In the genomic region with DNA sequence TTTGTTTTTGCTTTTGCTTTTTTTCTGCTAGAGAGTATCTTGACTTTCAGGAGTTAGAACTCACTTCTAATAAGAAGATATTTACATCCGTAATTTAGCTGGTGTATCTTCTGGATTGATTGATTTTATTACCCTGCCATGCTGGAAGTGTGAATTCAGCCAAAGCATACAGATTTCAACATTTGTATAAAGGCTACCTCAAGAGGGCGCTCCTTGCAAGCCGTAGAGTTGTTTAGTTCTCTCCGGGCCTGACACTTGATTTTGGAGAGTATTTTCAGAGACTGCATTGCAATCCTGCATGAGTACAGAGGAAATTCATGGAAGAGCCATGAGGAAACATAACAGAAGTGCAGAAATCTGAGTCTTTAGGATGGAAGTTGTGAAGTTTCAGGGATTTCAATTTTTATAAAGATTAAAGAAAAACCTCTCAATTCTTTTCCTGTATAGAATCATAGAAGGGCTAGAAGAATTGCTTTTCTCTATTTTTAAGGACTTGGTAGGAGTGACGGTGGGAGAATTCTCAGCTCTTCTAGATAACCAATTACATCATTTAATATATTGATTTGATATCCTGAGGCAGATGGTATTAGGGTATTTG, we compare ENCODE assay signal across 8 cellular contexts.
DNase-seq lines count a peak whose midpoint lies in the region; ATAC-seq, FAIRE-seq and TF ChIP-seq lines count a peak whose summit lies in the region.

No MANE protein-coding gene starts in this region.

- H4K20me1 ChIP-seq in DND-41 (ENCODE audit: insufficient read depth, low read length) (no peaks in the 10 kb centered on the region), HCT116 (ENCODE audit: insufficient read depth) (no peaks in the 10 kb centered on the region), keratinocyte (ENCODE audit: control insufficient read depth, extremely low read depth, insufficient read depth, low read length) (no peaks in the 10 kb centered on the region)

- H3K4me3 ChIP-seq in DND-41 (ENCODE audit: low read depth in 1 of 2, low read length in 2 of 2) (no peak overlapping the region), HCT116 (replicated peaks in 1 of 2; ENCODE audit: low read depth in 1 of 2, low read length in 2 of 2) (no peak overlapping the region), keratinocyte (ENCODE audit: control insufficient read depth in 2 of 3, extremely low read depth in 1 of 3, insufficient read depth in 2 of 3, low read depth in 1 of 3, low read length in 3 of 3) (no peak overlapping the region)

- POLR2A ChIA-PET in HCT116 (lab: Charles Lee): no interaction called here

- H3K4me2 ChIP-seq in DND-41 (ENCODE audit: insufficient read depth, low read length): no peak overlapping the region
- no peak overlapping the region for H3K4me2 ChIP-seq in HCT116 (ENCODE audit: low read length)
- H3K4me2 ChIP-seq in keratinocyte (ENCODE audit: control insufficient read depth, extremely low read depth, insufficient read depth, low read depth, low read length): no peak overlapping the region

- intact Hi-C loops in HCT116 (cut with micrococcal nuclease): loop anchor here (1.0 to 5.0 kb wide), 4 partner anchors 61 to 320 kb away; no protein-coding TSS in a partner anchor

- H3K4me1 Mint-ChIP-seq in brain: peaks cover 50% of the 10 kb centered on the region

- peaks cover 3% of the 10 kb centered on the region; the same call in 1 of the 2 replicates for H3K4me1 ChIP-seq in DND-41 (ENCODE audit: insufficient read depth, low read length)
- H3K4me1 ChIP-seq in HCT116 (ENCODE audit: control insufficient read depth in 1 of 2, insufficient read depth in 2 of 2, low read length in 2 of 2): peaks cover 21 to 23% of the 10 kb centered on the region in 2 experiments
- peaks cover 13% of the 10 kb centered on the region for H3K4me1 ChIP-seq in keratinocyte (ENCODE audit: control insufficient read depth, extremely low read depth, insufficient read depth, low read length)

- ATAC-seq in DND-41 (ENCODE audit: insufficient read depth, low read depth) (peak; percentile 84), HCT116 (peak; percentile 58)

- no peaks in the 10 kb centered on the region for H3K9me3 ChIP-seq in DND-41 (ENCODE audit: insufficient read depth, low read length, severe bottlenecking)
- no peaks in the 10 kb centered on the region for H3K9me3 ChIP-seq in HCT116 (ENCODE audit: control insufficient read depth in 1 of 2, insufficient read depth in 1 of 2, low read depth in 1 of 2, low read length in 2 of 2)
- H3K9me3 ChIP-seq in keratinocyte (ENCODE audit: control insufficient read depth, low read depth, low read length): no peaks in the 10 kb centered on the region

- H3K9ac ChIP-seq in DND-41 (ENCODE audit: low read depth, low read length) (no peak overlapping the region), HCT116 (ENCODE audit: low read length) (no peak overlapping the region), keratinocyte (ENCODE audit: control insufficient read depth, extremely low read depth, insufficient read depth, low read length) (no peak overlapping the region)

- dilution Hi-C loops in keratinocyte (cut with MboI; ENCODE audit: extremely low pct_ligation_motif_present, low sequenced_read_pairs): loop anchor here (25.0 kb wide), 1 partner anchor 209 kb away; no protein-coding TSS in a partner anchor

- H3K36me3 Mint-ChIP-seq in brain: no peaks in the 10 kb centered on the region

- no peaks in the 10 kb centered on the region for H3K9me3 Mint-ChIP-seq in brain

- H2AFZ ChIP-seq in DND-41 (ENCODE audit: low read depth, low read length) (no peak overlapping the region), HCT116 (ENCODE audit: low read depth, low read length, poor library complexity, severe bottlenecking) (no peak overlapping the region), keratinocyte (ENCODE audit: control insufficient read depth, low read length) (no peak overlapping the region)

- H3K27ac ChIP-seq in DND-41 (ENCODE audit: low read length) (no peak overlapping the region), HCT116 (ENCODE audit: low read depth, low read length) (no peak overlapping the region), keratinocyte (ENCODE audit: control insufficient read depth, insufficient read depth, low read length) (no peak overlapping the region)

- RAD21 ChIA-PET in HCT116 (lab: Charles Lee; ENCODE audit: low non-redundant PET in 1 of 2, low total read pairs in 2 of 2, uncharacterized antibody in 2 of 2, unreplicated experiment in 2 of 2): interaction anchor here (0.5 to 1.0 kb wide), 4 partner anchors 243 to 320 kb away, joined by 3 read pairs; no protein-coding TSS in a partner anchor

- no peaks in the 10 kb centered on the region for H3K27me3 ChIP-seq in DND-41 (ENCODE audit: insufficient read depth, low read length, poor library complexity)
- H3K27me3 ChIP-seq in HCT116 (ENCODE audit: insufficient read depth, low read length): no peaks in the 10 kb centered on the region
- H3K27me3 ChIP-seq in keratinocyte (ENCODE audit: control insufficient read depth, extremely low read depth, insufficient read depth, low read length): no peaks in the 10 kb centered on the region

- H3K27me3 Mint-ChIP-seq in brain: no peaks in the 10 kb centered on the region

- DNase-seq in DND-41 (peak; percentile 63), HCT116 (ENCODE audit: low read depth, low spot score) (peak; percentile 49), NCI-H2029 treated with DMSO at 0.1 percent for 48 hours (lab: John Stamatoyannopoulos, UW) (peak; percentile 78), keratinocyte (ENCODE audit: low read depth, low spot score) (peak; percentile 15), cortex of kidney (lab: John Stamatoyannopoulos, UW) (no peak)
- DNase-seq in stimulated activated CD4-positive, alpha-beta T cell treated with anti-CD3 and anti-CD28 coated beads, Interleukin-2, amount 100 ng/mL, for 48 hours: peak; percentile 73

- H3K9me2 ChIP-seq in HCT116 (ENCODE audit: insufficient read depth): no peaks in the 10 kb centered on the region

- peak; percentile 97 for TF ChIP-seq RAD21 in HCT116 (IDR thresholded peaks at IDR 0.05; ENCODE audit: low read depth)

- no peak for TF ChIP-seq POLR2A in HCT116 (IDR thresholded peaks at IDR 0.05; ENCODE audit: borderline replicate concordance, extremely low read depth, insufficient read depth, insufficient read length)

- H3K9me1 ChIP-seq in keratinocyte (ENCODE audit: control insufficient read depth, extremely low read depth, insufficient read depth, low read length): no peaks in the 10 kb centered on the region

- CTCF ChIA-PET in HCT116 (lab: Charles Lee): interaction anchor here (0.8 to 1.7 kb wide), 8 partner anchors 9 to 320 kb away, joined by 3 to 13 read pairs (median 10); no protein-coding TSS in a partner anchor

- no TSS peak for BruUV-seq in HCT116 (replicated peaks; lab: Mats Ljungman, UMichigan)

- peak overlapping the region; percentile 0 to 58 (median 26) for H3K27ac Mint-ChIP-seq in brain

- TF ChIP-seq CTCF in DND-41 (IDR thresholded peaks at IDR 0.05; ENCODE audit: borderline replicate concordance, extremely low read depth, low read length, poor library complexity, severe bottlenecking): peak; percentile 76
- peak; percentile 71 to 91 (median 89) for TF ChIP-seq CTCF in HCT116 (IDR thresholded peaks at IDR 0.05 in 2 of 3, conservative IDR thresholded peaks at IDR 0.05 in 1 of 3; ENCODE audit: borderline replicate concordance in 1 of 3, insufficient read depth in 1 of 3, low read depth in 2 of 3, low read length in 2 of 3)
- TF ChIP-seq CTCF in brain (conservative IDR thresholded peaks at IDR 0.05): peak; percentile 87 to 89
- peak; percentile 65 to 75 (median 73) for TF ChIP-seq CTCF in keratinocyte (optimal IDR thresholded peaks at IDR 0.05 in 1 of 3, IDR thresholded peaks at IDR 0.05 in 1 of 3, conservative IDR thresholded peaks at IDR 0.05 in 1 of 3; ENCODE audit: extremely low read depth in 1 of 3, insufficient read depth in 2 of 3, low read length in 3 of 3)

- FAIRE-seq in TTC549 (lab: Jason Lieb, UNC): peak; percentile 75
- peak; percentile 89 for FAIRE-seq in keratinocyte (lab: Jason Lieb, UNC)

- no peaks in the 10 kb centered on the region for H3K36me3 ChIP-seq in DND-41 (ENCODE audit: insufficient read depth, low read length)
- H3K36me3 ChIP-seq in HCT116 (ENCODE audit: control insufficient read depth in 1 of 2, insufficient read depth in 2 of 2, low read length in 2 of 2): no peaks in the 10 kb centered on the region
- no peaks in the 10 kb centered on the region for H3K36me3 ChIP-seq in keratinocyte (ENCODE audit: control insufficient read depth in 2 of 2, extremely low read depth in 1 of 2, insufficient read depth in 2 of 2, low read length in 2 of 2)

- no peak overlapping the region for H3K4me3 Mint-ChIP-seq in brain

- H3K79me2 ChIP-seq in DND-41 (ENCODE audit: insufficient read depth, low read length) (no peaks in the 10 kb centered on the region), HCT116 (ENCODE audit: insufficient read depth, low read length) (no peaks in the 10 kb centered on the region), keratinocyte (ENCODE audit: control insufficient read depth, insufficient read depth, low read length) (no peaks in the 10 kb centered on the region)

TF ChIP-seq in HCT116, 20 proteins besides CTCF, POLR2A, EP300 and RAD21:
- TF ChIP-seq ZNF274 (IDR thresholded peaks at IDR 0.05; ENCODE audit: low read depth, low read length) (no peak), CEBPB (IDR thresholded peaks at IDR 0.05; ENCODE audit: low read depth) (peak; percentile 54; the same call in 1 of the 2 replicates), SP1 (IDR thresholded peaks at IDR 0.05; ENCODE audit: low read depth) (0 out of 2 replicates have a peak, but pooled peaks have one; percentile 23), TCF7L2 (IDR thresholded peaks at IDR 0.05; ENCODE audit: borderline replicate concordance, extremely low read depth, insufficient read depth, insufficient read length) (no peak), SIN3A (IDR thresholded peaks at IDR 0.05; ENCODE audit: low read depth) (0 out of 2 replicates have a peak, but pooled peaks have one; percentile 25), CBX3 (IDR thresholded peaks at IDR 0.05; ENCODE audit: low read depth) (peak; percentile 59; the same call in 1 of the 2 replicates), EZH2 (IDR thresholded peaks at IDR 0.05) (no peak)
- TF ChIP-seq, protein P1, sequence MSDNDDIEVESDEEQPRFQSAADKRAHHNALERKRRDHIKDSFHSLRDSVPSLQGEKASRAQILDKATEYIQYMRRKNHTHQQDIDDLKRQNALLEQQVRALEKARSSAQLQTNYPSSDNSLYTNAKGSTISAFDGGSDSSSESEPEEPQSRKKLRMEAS (IDR thresholded peaks at IDR 0.05): no peak
